In genomic region chr22:44440224-44441160, GRCh38 we compare ENCODE assay signal across 16 cellular contexts. TPM values are rescaled to one million over a fixed set of nuclear protein-coding genes. Genes with fewer than 3 reads are reported as not detected.
DNase-seq lines count a peak whose midpoint lies in the region; ATAC-seq, FAIRE-seq and TF ChIP-seq lines count a peak whose summit lies in the region.
"Had no signal": no experiment of that assay in that cellular context is flagged by ENCODE, and none has a peak within 500 bp of the region (broad histone marks: within the 10 kb centered on the region; RNA-seq: fewer than 3 reads in every experiment).

No MANE protein-coding gene starts in this region.

- WGBS in trophoblast cell (ENCODE audit: extremely low coverage, insufficient coverage, insufficient read length): no CpG with 5 or more reads among the region's 19 CpGs
- 92 to 94% methylated on average over 15 to 19 of the region's 19 CpGs for WGBS in testis, 2 donors

- no peak overlapping the region for H3K4me3 ChIP-seq in BLaER1 treated with 17β-estradiol and CSF1 and Interleukin-3, amounts not matched to agents 10 nM and 100 nM
- no peak overlapping the region for H3K4me3 ChIP-seq in H7 (ENCODE audit: insufficient read depth, low read depth, low read length)
- H3K4me3 ChIP-seq in kidney (ENCODE audit: low read length in 2 of 2): no peak overlapping the region
- no peak overlapping the region for H3K4me3 ChIP-seq in trophoblast cell (ENCODE audit: low read depth, low read length)
- no peak overlapping the region for H3K4me3 ChIP-seq in testis
- H3K4me3 ChIP-seq: Peyer's patch had no signal

- H2AFZ ChIP-seq in trophoblast cell (ENCODE audit: insufficient read depth, low read length, poor library complexity): no peak overlapping the region

- H3K27ac ChIP-seq in BLaER1 treated with 17β-estradiol and CSF1 and Interleukin-3, amounts not matched to agents 10 nM and 100 nM: no peak overlapping the region
- H3K27ac ChIP-seq in kidney (ENCODE audit: low read depth in 2 of 2, low read length in 2 of 2): no peak overlapping the region
- H3K27ac ChIP-seq in trophoblast cell (ENCODE audit: low read depth, low read length): peak overlapping the region; percentile 54
- H3K27ac ChIP-seq in testis: no peak overlapping the region
- H3K27ac ChIP-seq: KMS-11, Peyer's patch had no signal

- H3K4me2 ChIP-seq in BLaER1 treated with 17β-estradiol and CSF1 and Interleukin-3, amounts not matched to agents 10 nM and 100 nM: peak overlapping the region in 8 of 11 experiments; percentile 13 to 69 (median 59); a peak in 11 of 22 replicates
- no peak overlapping the region for H3K4me2 ChIP-seq in trophoblast cell (ENCODE audit: low read length)
- H3K4me2 ChIP-seq: KMS-11, SK-N-SH had no signal

- H2BK120ac ChIP-seq in trophoblast cell (ENCODE audit: insufficient read depth, low read length, poor library complexity): peak overlapping the region; percentile 33

- peak overlapping the region; percentile 52 for H4K91ac ChIP-seq in trophoblast cell (ENCODE audit: low read depth, low read length)

- peaks cover 15% of the 10 kb centered on the region for H3K79me1 ChIP-seq in trophoblast cell (ENCODE audit: low read length)

- peak overlapping the region; percentile 32 for H2BK5ac ChIP-seq in trophoblast cell (ENCODE audit: low read depth, low read length, poor library complexity)

- H3K4me1 ChIP-seq in BLaER1 treated with 17β-estradiol and CSF1 and Interleukin-3, amounts not matched to agents 10 nM and 100 nM: peaks cover 8 to 59% (median 49%) of the 10 kb centered on the region in 10 experiments; a peak in 18 of 20 replicates
- H3K4me1 ChIP-seq in kidney (ENCODE audit: control insufficient read depth in 1 of 2, insufficient read depth in 1 of 2, low read depth in 1 of 2, low read length in 2 of 2) (no peaks in the 10 kb centered on the region), trophoblast cell (ENCODE audit: control insufficient read depth in 1 of 2, insufficient read depth in 2 of 2, low read length in 2 of 2) (peaks cover 18 to 24% of the 10 kb centered on the region in 2 experiments), testis (no peaks in the 10 kb centered on the region)
- H3K4me1 ChIP-seq: Peyer's patch had no signal

- peak overlapping the region; percentile 30 for H3K18ac ChIP-seq in trophoblast cell (ENCODE audit: low read length)

- peak; percentile 33 for DNase-seq in H7
- peak; percentile 35 for DNase-seq in kidney
- DNase-seq in trophoblast cell: peak; percentile 98
- no peak for DNase-seq in testis
- DNase-seq in ureter (ENCODE audit: low spot score): no peak
- DNase-seq in NCI-H187 treated with DMSO at 0.1 percent for 48 hours (lab: John Stamatoyannopoulos, UW): no peak
- DNase-seq: CD4-positive, CD25-positive, alpha-beta regulatory T cell; NCI-H1048; NCI-H524; SHP77; SK-N-SH had no signal

- H3K23ac ChIP-seq in trophoblast cell (ENCODE audit: low read length): no peak overlapping the region

- no peak overlapping the region; a peak in 1 of 22 replicates for H3K9ac ChIP-seq in BLaER1 treated with 17β-estradiol and CSF1 and Interleukin-3, amounts not matched to agents 10 nM and 100 nM
- no peak overlapping the region for H3K9ac ChIP-seq in kidney (ENCODE audit: low read length in 2 of 2)
- no peak overlapping the region for H3K9ac ChIP-seq in trophoblast cell (ENCODE audit: low read length)
- H3K9ac ChIP-seq: KMS-11, SK-N-SH had no signal

- FAIRE-seq in kidney (lab: Jason Lieb, UNC): no peak
- FAIRE-seq: G401.6 had no signal

- ATAC-seq in HG02885 (IDR thresholded peaks at IDR 0.05; ENCODE audit: poor library complexity, unreplicated experiment): no peak

- H4K8ac ChIP-seq in trophoblast cell (ENCODE audit: low read depth, low read length): no peak overlapping the region

- no peaks in the 10 kb centered on the region for H3K9me3 ChIP-seq in BLaER1 treated with 17β-estradiol and CSF1 and Interleukin-3, amounts not matched to agents 10 nM and 100 nM (replicated peaks in 1 of 11)
- H3K9me3 ChIP-seq in kidney (ENCODE audit: control insufficient read depth in 1 of 2, low read length in 2 of 2) (no peaks in the 10 kb centered on the region), trophoblast cell (ENCODE audit: insufficient read depth, low read depth, low read length) (peaks cover 2% of the 10 kb centered on the region), testis (no peaks in the 10 kb centered on the region)
- H3K9me3 ChIP-seq: Peyer's patch, SK-N-SH had no signal

- H2BK12ac ChIP-seq in trophoblast cell (ENCODE audit: low read length): peak overlapping the region; percentile 1

- no peak overlapping the region for H3K14ac ChIP-seq in trophoblast cell (ENCODE audit: low read length)

- peaks cover 0 to 11% (median 0%) of the 10 kb centered on the region in 11 experiments; a peak in 4 of 22 replicates for H4K20me1 ChIP-seq in BLaER1 treated with 17β-estradiol and CSF1 and Interleukin-3, amounts not matched to agents 10 nM and 100 nM

- peaks cover 1% of the 10 kb centered on the region for H3K79me2 ChIP-seq in trophoblast cell (ENCODE audit: control insufficient read depth, insufficient read depth, low read length, poor library complexity)

- no peak overlapping the region for H3K4ac ChIP-seq in trophoblast cell (ENCODE audit: low read depth, low read length)

- TF ChIP-seq CTCF in kidney (IDR thresholded peaks at IDR 0.05; ENCODE audit: borderline replicate concordance, extremely low read depth, insufficient read depth) (no peak), testis (IDR thresholded peaks at IDR 0.05) (no peak)

- no peaks in the 10 kb centered on the region for H3K36me3 ChIP-seq in BLaER1 treated with 17β-estradiol and CSF1 and Interleukin-3, amounts not matched to agents 10 nM and 100 nM
- H3K36me3 ChIP-seq in H7 (replicated peaks; ENCODE audit: control insufficient read depth, insufficient read depth, low read length) (no peaks in the 10 kb centered on the region), kidney (ENCODE audit: control insufficient read depth in 1 of 2, insufficient read depth in 2 of 2, low read length in 2 of 2) (no peaks in the 10 kb centered on the region), trophoblast cell (ENCODE audit: control insufficient read depth in 1 of 2, insufficient read depth in 2 of 2, low read length in 2 of 2) (no peaks in the 10 kb centered on the region), testis (ENCODE audit: low read depth, missing control alignments) (no peaks in the 10 kb centered on the region)
- H3K36me3 ChIP-seq: Peyer's patch had no signal

- H3K27me3 ChIP-seq in BLaER1 treated with 17β-estradiol and CSF1 and Interleukin-3, amounts not matched to agents 10 nM and 100 nM: no peaks in the 10 kb centered on the region
- no peaks in the 10 kb centered on the region for H3K27me3 ChIP-seq in H7 (ENCODE audit: control insufficient read depth, insufficient read depth, low read length)
- H3K27me3 ChIP-seq in trophoblast cell (ENCODE audit: insufficient read depth, low read length): no peaks in the 10 kb centered on the region
- no peaks in the 10 kb centered on the region for H3K27me3 ChIP-seq in testis
- H3K27me3 ChIP-seq: Peyer's patch had no signal

- peak overlapping the region; percentile 11 for H2AK5ac ChIP-seq in trophoblast cell (ENCODE audit: low read length)

- intact Hi-C loops in kidney (cut with DNase I): no loop called here
- intact Hi-C loops in testis (cut with DNase I; ENCODE audit: low total_unique reads): no loop called here

- H4K12ac ChIP-seq in trophoblast cell (ENCODE audit: low read depth, low read length): no peak overlapping the region

- TF ChIP-seq POLR2A in testis (IDR thresholded peaks at IDR 0.05): no peak

RNA-seq across cellular contexts. Expression of gene RTL6, which starts 57.5 kb away (rescaled TPM):
- total RNA-seq in H7 (2014; rRNA removed; shearing (Covaris generic)): 13.9 and 16.6 TPM in 2 replicates
- total RNA-seq in kidney (32.5 TPM), testis (10 to 100 TPM; 34.9 to 37.7 TPM), ureter (27.2 TPM)
- polyA plus RNA-seq in kidney (ENCODE audit: insufficient read depth, low read depth, low replicate concordance) (8.9 TPM), testis (ENCODE audit: insufficient read depth, low read depth, low replicate concordance) (33.7 TPM)
- polyA plus RNA-seq in trophoblast cell (2013): 6.5 and 6.7 TPM in 2 replicates

Comparison
In these comparisons a context has a peak if more than half of its experiments do, and no peak if none do; other contexts are left out.
1. DNase-seq: peak in H7 (single experiment), kidney (single experiment) and trophoblast cell (2 of 2); none in testis (single experiment), ureter (single experiment) and NCI-H187 treated with DMSO at 0.1 percent for 48 hours (single experiment).